Comparison of ENCODE assay signal across 25 cellular contexts in genomic region chr6:62998022-62998421, GRCh38.
"Had no signal": no experiment of that assay in that cellular context is flagged by ENCODE, and none has a peak within 500 bp of the region (broad histone marks: within the 10 kb centered on the region; RNA-seq: fewer than 3 reads in every experiment).

No MANE protein-coding gene starts in this region.

- DNase-seq: activated CD4-positive, alpha-beta T cell treated with anti-CD3 and anti-CD28 coated beads, Interleukin-2, amount 10 ng/mL, durations not matched to agents 24 days and 14 days; activated CD8-positive, alpha-beta T cell treated with anti-CD3 and anti-CD28 coated beads for 36 hours; activated naive CD4-positive, alpha-beta T cell treated with Interleukin-2 at 50 U/mL for 16 hours; activated naive CD8-positive, alpha-beta T cell treated with anti-CD3 and anti-CD28 coated beads, Interleukin-2, amount 10 ng/mL, durations not matched to agents 7 days and 5 days; activated T-cell treated with anti-CD3 and anti-CD28 coated beads, Interleukin-2, amount 50 U/mL, for 24 hours; amygdala; body of pancreas; caudate nucleus; dorsolateral prefrontal cortex; foreskin keratinocyte; glutamatergic neuron; left ventricle myocardium inferior; mucosa of descending colon; naive B cell; right cardiac atrium; stimulated activated CD4-positive, alpha-beta T cell treated with anti-CD3 and anti-CD28 coated beads, Interleukin-15, amount 100 ng/mL, for 24 hours; stimulated activated CD4-positive, alpha-beta T cell treated with anti-CD3 and anti-CD28 coated beads, Interleukin-2, amount 100 ng/mL, for 48 hours; stimulated activated naive CD8-positive, alpha-beta T cell treated with anti-CD3 and anti-CD28 coated beads, Interleukin-15, amount 100 ng/mL, for 72 hours; transverse colon had no signal

- H3K4me2 ChIP-seq: neural progenitor cell had no signal

- H3K36me3 ChIP-seq: left ventricle myocardium inferior, neural progenitor cell, prostate gland, suprapubic skin, transverse colon had no signal

- H3K27me3 ChIP-seq: body of pancreas, dorsolateral prefrontal cortex, foreskin keratinocyte, neural progenitor cell, suprapubic skin, transverse colon had no signal

- ATAC-seq: activated CD8-positive, alpha-beta T cell treated with anti-CD3 and anti-CD28 coated beads for 36 hours; body of pancreas; foreskin keratinocyte; mucosa of descending colon; right cardiac atrium; stimulated activated naive CD8-positive, alpha-beta T cell treated with anti-CD3 and anti-CD28 coated beads, Interleukin-15, amount 100 ng/mL, for 72 hours had no signal

- H3K9me3 ChIP-seq: body of pancreas, mucosa of descending colon, prostate gland, suprapubic skin, transverse colon had no signal

- H3K27ac Mint-ChIP-seq: activated CD4-positive, alpha-beta T cell treated with anti-CD3 and anti-CD28 coated beads, Interleukin-2, amount 10 ng/mL, durations not matched to agents 24 days and 14 days; activated CD8-positive, alpha-beta T cell treated with anti-CD3 and anti-CD28 coated beads for 36 hours; activated naive CD8-positive, alpha-beta T cell treated with anti-CD3 and anti-CD28 coated beads, Interleukin-2, amount 10 ng/mL, durations not matched to agents 7 days and 5 days; activated T-cell treated with anti-CD3 and anti-CD28 coated beads, Interleukin-2, amount 50 U/mL, for 24 hours; activated T-helper 2 cell treated with anti-CD3 and anti-CD28 coated beads, Interferon-gamma antibody, Interleukin-2, Interleukin-4, amounts not matched to agents 10 μg/mL and 5 μg/mL and 100 μg/mL, durations not matched to agents 14 hours and 24 hours and 36 hours; naive B cell; neural progenitor cell; stimulated activated naive CD8-positive, alpha-beta T cell treated with anti-CD3 and anti-CD28 coated beads, Interleukin-15, amount 100 ng/mL, for 72 hours had no signal

- H3K27me3 Mint-ChIP-seq: activated CD4-positive, alpha-beta T cell treated with anti-CD3 and anti-CD28 coated beads, Interleukin-2, amount 10 ng/mL, durations not matched to agents 24 days and 14 days; activated CD8-positive, alpha-beta T cell treated with anti-CD3 and anti-CD28 coated beads for 36 hours; activated naive CD8-positive, alpha-beta T cell treated with anti-CD3 and anti-CD28 coated beads, Interleukin-2, amount 10 ng/mL, durations not matched to agents 7 days and 5 days; activated T-cell treated with anti-CD3 and anti-CD28 coated beads, Interleukin-2, amount 50 U/mL, for 24 hours; naive B cell; stimulated activated naive CD8-positive, alpha-beta T cell treated with anti-CD3 and anti-CD28 coated beads, Interleukin-15, amount 100 ng/mL, for 72 hours had no signal

- H3K9me3 Mint-ChIP-seq: stimulated activated naive CD8-positive, alpha-beta T cell treated with anti-CD3 and anti-CD28 coated beads, Interleukin-15, amount 100 ng/mL, for 72 hours had no signal

- H3K27ac ChIP-seq: body of pancreas, dorsolateral prefrontal cortex, epithelial cell of prostate, foreskin keratinocyte, left ventricle myocardium inferior, neural progenitor cell, prostate gland, skin epidermis, suprapubic skin, transverse colon had no signal

- H2AFZ ChIP-seq: neural progenitor cell had no signal

- H3K4me1 Mint-ChIP-seq: activated CD4-positive, alpha-beta T cell treated with anti-CD3 and anti-CD28 coated beads, Interleukin-2, amount 10 ng/mL, durations not matched to agents 24 days and 14 days; activated naive CD8-positive, alpha-beta T cell treated with anti-CD3 and anti-CD28 coated beads, Interleukin-2, amount 10 ng/mL, durations not matched to agents 7 days and 5 days; naive B cell; neural progenitor cell; stimulated activated naive CD8-positive, alpha-beta T cell treated with anti-CD3 and anti-CD28 coated beads, Interleukin-15, amount 100 ng/mL, for 72 hours had no signal

- H3K9ac ChIP-seq: neural progenitor cell had no signal

- H3K4me3 Mint-ChIP-seq: activated CD4-positive, alpha-beta T cell treated with anti-CD3 and anti-CD28 coated beads, Interleukin-2, amount 10 ng/mL, durations not matched to agents 24 days and 14 days; activated CD8-positive, alpha-beta T cell treated with anti-CD3 and anti-CD28 coated beads for 36 hours; activated naive CD8-positive, alpha-beta T cell treated with anti-CD3 and anti-CD28 coated beads, Interleukin-2, amount 10 ng/mL, durations not matched to agents 7 days and 5 days; activated T-cell treated with anti-CD3 and anti-CD28 coated beads, Interleukin-2, amount 50 U/mL, for 24 hours; naive B cell; neural progenitor cell; stimulated activated naive CD8-positive, alpha-beta T cell treated with anti-CD3 and anti-CD28 coated beads, Interleukin-15, amount 100 ng/mL, for 72 hours had no signal

- H3K4me3 ChIP-seq: body of pancreas, dorsolateral prefrontal cortex, left ventricle myocardium inferior, mucosa of descending colon, neural progenitor cell, prostate gland, skin epidermis, suprapubic skin, transverse colon had no signal

- H3K36me3 Mint-ChIP-seq: activated naive CD8-positive, alpha-beta T cell treated with anti-CD3 and anti-CD28 coated beads, Interleukin-2, amount 10 ng/mL, durations not matched to agents 7 days and 5 days; naive B cell; neural progenitor cell had no signal

- H3K4me1 ChIP-seq: left ventricle myocardium inferior, prostate gland, suprapubic skin, transverse colon had no signal
